10 cellular contexts compared by ENCODE assay signal in the genomic region with DNA sequence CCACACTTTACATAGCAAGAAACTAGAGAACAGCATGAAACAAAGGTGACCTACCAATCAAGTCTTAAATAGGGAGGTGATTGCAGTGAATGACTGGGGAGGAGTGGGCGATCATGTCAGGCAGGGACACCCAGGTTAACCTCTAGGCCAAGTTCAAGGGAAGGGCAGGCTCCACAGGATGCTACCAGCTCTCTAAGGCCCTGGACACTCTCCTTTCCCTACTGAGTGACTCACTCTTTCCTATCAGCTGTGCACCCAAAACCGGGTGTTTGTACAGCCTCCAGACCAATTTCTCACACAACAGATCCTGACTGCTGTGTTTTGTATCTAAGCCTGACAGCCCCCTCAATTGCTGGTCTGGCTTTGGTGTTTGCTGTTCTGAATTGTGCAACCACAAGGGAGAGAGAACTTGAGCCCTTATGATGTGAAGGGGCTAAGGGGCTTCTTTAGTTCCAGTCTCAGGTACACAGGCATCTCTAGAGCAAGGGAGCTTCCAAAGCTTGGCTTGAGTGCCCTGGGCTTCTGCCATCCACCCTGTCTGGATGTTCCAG.
DNase-seq lines count a peak whose midpoint lies in the region; ATAC-seq lines count a peak whose summit lies in the region.
"Had no signal": no experiment of that assay in that cellular context is flagged by ENCODE, and none has a peak within 500 bp of the region (broad histone marks: within the 10 kb centered on the region; RNA-seq: fewer than 3 reads in every experiment).

No MANE protein-coding gene starts in this region.

- DNase-seq in GM03348 (ENCODE audit: low spot score): peak; percentile 78
- DNase-seq in NCI-H146 treated with DMSO at 0.1 percent for 48 hours (lab: John Stamatoyannopoulos, UW; ENCODE audit: unreplicated experiment): peak; percentile 18
- DNase-seq in dedifferentiated amniotic fluid mesenchymal stem cell (ENCODE audit: extremely low spot score): peak; percentile 40
- peak; percentile 75 for DNase-seq in non-pigmented ciliary epithelial cell (ENCODE audit: low read depth)
- no peak for DNase-seq in activated T-cell treated with anti-CD3 and anti-CD28 coated beads, Interleukin-2, amount 50 U/mL, for 24 hours
- DNase-seq: endodermal cell, PC-9 had no signal

- no peak overlapping the region for H3K4me3 Mint-ChIP-seq in activated T-cell treated with anti-CD3 and anti-CD28 coated beads, Interleukin-2, amount 50 U/mL, for 24 hours
- H3K4me3 Mint-ChIP-seq: endodermal cell, mesothelial cell of epicardium had no signal

- H3K4me1 Mint-ChIP-seq in activated T-cell treated with anti-CD3 and anti-CD28 coated beads, Interleukin-2, amount 50 U/mL, for 24 hours (ENCODE audit: low read depth): peaks cover 8% of the 10 kb centered on the region
- H3K4me1 Mint-ChIP-seq: endodermal cell, mesothelial cell of epicardium had no signal

- ATAC-seq in HG02678 (IDR thresholded peaks at IDR 0.05; ENCODE audit: unreplicated experiment) (no peak), HG03378 (IDR thresholded peaks at IDR 0.05; ENCODE audit: unreplicated experiment) (no peak)

- no peaks in the 10 kb centered on the region for H3K36me3 Mint-ChIP-seq in activated T-cell treated with anti-CD3 and anti-CD28 coated beads, Interleukin-2, amount 50 U/mL, for 24 hours (ENCODE audit: low read depth)
- H3K36me3 Mint-ChIP-seq: mesothelial cell of epicardium had no signal

- H3K27me3 Mint-ChIP-seq in activated T-cell treated with anti-CD3 and anti-CD28 coated beads, Interleukin-2, amount 50 U/mL, for 24 hours: peaks cover 4% of the 10 kb centered on the region

- H3K27ac Mint-ChIP-seq in activated T-cell treated with anti-CD3 and anti-CD28 coated beads, Interleukin-2, amount 50 U/mL, for 24 hours: no peak overlapping the region
- H3K27ac Mint-ChIP-seq: endodermal cell, mesothelial cell of epicardium had no signal

- no peaks in the 10 kb centered on the region for H3K9me3 Mint-ChIP-seq in activated T-cell treated with anti-CD3 and anti-CD28 coated beads, Interleukin-2, amount 50 U/mL, for 24 hours
- H3K9me3 Mint-ChIP-seq: endodermal cell, mesothelial cell of epicardium had no signal
